In genomic region chr9:4068914-4069313, GRCh38 we compare ENCODE assay signal across 18 cellular contexts.
A peak's percentile ranks its signal among the peaks of the same experiment; 100 is the strongest.
DNase-seq lines count a peak whose midpoint lies in the region; ATAC-seq, FAIRE-seq and TF ChIP-seq lines count a peak whose summit lies in the region.
"Had no signal": no experiment of that assay in that cellular context is flagged by ENCODE, and none has a peak within 500 bp of the region (broad histone marks: within the 10 kb centered on the region; RNA-seq: fewer than 3 reads in every experiment).

No MANE protein-coding gene starts in this region.

- H3K27me3 Mint-ChIP-seq in neural progenitor cell (ENCODE audit: insufficient read depth, low read depth) (no peaks in the 10 kb centered on the region), T-cell (peaks cover 0 to 4% of the 10 kb centered on the region in 2 donors)
- peaks cover 8% of the 10 kb centered on the region for H3K27me3 Mint-ChIP-seq in stimulated activated memory B cell treated with anti-CD40 and anti-IgM and Interleukin-4, amounts not matched to agents 10 μg/mL and 1 μg/mL and 100 μg/mL, for 72 hours

- peaks cover 33% of the 10 kb centered on the region for H3F3A ChIP-seq in neural progenitor cell (ENCODE audit: low read depth)

- H4K20me1 ChIP-seq in HepG2 (ENCODE audit: insufficient read depth, low read length) (no peaks in the 10 kb centered on the region), neural progenitor cell (ENCODE audit: low read depth) (no peaks in the 10 kb centered on the region)

- no peaks in the 10 kb centered on the region for H3K27me3 ChIP-seq in HepG2 (ENCODE audit: control insufficient read depth in 1 of 2, insufficient read depth in 2 of 2, low read length in 2 of 2)
- H3K27me3 ChIP-seq in neural progenitor cell, result no peaks in the 10 kb centered on the region

- no peaks in the 10 kb centered on the region for H3K79me2 ChIP-seq in HepG2 (ENCODE audit: insufficient read depth, low read length)
- H3K79me2 ChIP-seq in neural progenitor cell (ENCODE audit: low read depth), result peaks cover 29% of the 10 kb centered on the region

- H3K4me2 ChIP-seq in HepG2 (ENCODE audit: low read depth, low read length) (0 out of 2 replicates have a peak overlapping the region, but pooled peaks have one; percentile 2), neural progenitor cell (no peak overlapping the region)

- H3K4me1 ChIP-seq in HEK293 (ENCODE audit: control insufficient read depth, insufficient read depth, low read length), result peaks cover 2% of the 10 kb centered on the region; the same call in 1 of the 2 replicates
- peaks cover 8% of the 10 kb centered on the region for H3K4me1 ChIP-seq in HepG2 (ENCODE audit: insufficient read depth, low read length)
- peaks cover 61% of the 10 kb centered on the region for H3K4me1 ChIP-seq in neural progenitor cell

- H3K9me3 Mint-ChIP-seq in neural progenitor cell, result no peaks in the 10 kb centered on the region
- H3K9me3 Mint-ChIP-seq in stimulated activated memory B cell treated with anti-CD40 and anti-IgM and Interleukin-4, amounts not matched to agents 10 μg/mL and 1 μg/mL and 100 μg/mL, for 72 hours, result no peaks in the 10 kb centered on the region
- H3K9me3 Mint-ChIP-seq in T-cell, result no peaks in the 10 kb centered on the region
- H3K9me3 Mint-ChIP-seq: CD4-positive, alpha-beta memory T cell had no signal

- no TSS peak for BruUV-seq in HepG2 (replicated peaks; lab: Mats Ljungman, UMichigan)

- H3K4me3 ChIP-seq in HEK293 (ENCODE audit: low read depth, low read length) (no peak overlapping the region), HepG2 (replicated peaks in 1 of 3; ENCODE audit: insufficient read depth in 1 of 3, low read depth in 2 of 3, low read length in 3 of 3) (no peak overlapping the region), neural progenitor cell (no peak overlapping the region)
- H3K4me3 ChIP-seq: GM12878, K562 had no signal

- 40% methylated on average over 2 of the region's 2 CpGs for WGBS in HepG2 (ENCODE audit: low lambda C conversion rate)

- TF ChIP-seq EP300 in HepG2 (IDR thresholded peaks at IDR 0.05; ENCODE audit: low read depth in 2 of 2, low read length in 2 of 2) (no peak), HepG2 (CRISPR knock-in tag; IDR thresholded peaks at IDR 0.05; ENCODE audit: borderline replicate concordance) (no peak)

- H3K4me1 Mint-ChIP-seq in neural progenitor cell (peaks cover 45% of the 10 kb centered on the region), T-cell (peaks cover 0 to 2% (median 0%) of the 10 kb centered on the region in 3 donors)
- H3K4me1 Mint-ChIP-seq in stimulated activated memory B cell treated with anti-CD40 and anti-IgM and Interleukin-4, amounts not matched to agents 10 μg/mL and 1 μg/mL and 100 μg/mL, for 72 hours, result no peaks in the 10 kb centered on the region
- H3K4me1 Mint-ChIP-seq: B cell; CD4-positive, alpha-beta memory T cell had no signal

- no peak overlapping the region for H3K27ac Mint-ChIP-seq in neural progenitor cell
- no peak overlapping the region for H3K27ac Mint-ChIP-seq in stimulated activated memory B cell treated with anti-CD40 and anti-IgM and Interleukin-4, amounts not matched to agents 10 μg/mL and 1 μg/mL and 100 μg/mL, for 72 hours
- no peak overlapping the region for H3K27ac Mint-ChIP-seq in T-cell
- H3K27ac Mint-ChIP-seq: B cell; CD4-positive, alpha-beta memory T cell had no signal

- in situ Hi-C loops in HepG2 (cut with HindIII; ENCODE audit: extremely low pct_ligation_motif_present, low pct_unique_long_range_greater_than_20kb), result no loop called here

- no peak overlapping the region for H2AFZ ChIP-seq in HepG2 (ENCODE audit: low read length)
- no peak overlapping the region for H2AFZ ChIP-seq in neural progenitor cell (replicated peaks)

- no peak for TF ChIP-seq POLR2A in HepG2 (IDR thresholded peaks at IDR 0.05; ENCODE audit: insufficient read depth in 1 of 2, low read depth in 2 of 2, low read length in 2 of 2)

- no peak for TF ChIP-seq CTCF in HEK293 (tag by site-specific recombination; IDR thresholded peaks at IDR 0.05)
- no peak for TF ChIP-seq CTCF in HepG2 (CRISPR knock-in tag; IDR thresholded peaks at IDR 0.05)
- no peak for TF ChIP-seq CTCF in neural progenitor cell (IDR thresholded peaks at IDR 0.05)

- H3K36me3 ChIP-seq in HEK293 (ENCODE audit: control insufficient read depth in 2 of 2, insufficient read depth in 1 of 2, low read length in 2 of 2) (no peaks in the 10 kb centered on the region), HepG2 (replicated peaks in 1 of 2; ENCODE audit: control insufficient read depth in 1 of 2, insufficient read depth in 2 of 2, low read length in 2 of 2) (no peaks in the 10 kb centered on the region), neural progenitor cell (no peaks in the 10 kb centered on the region)

- FAIRE-seq in A204.1 (lab: Jason Lieb, UNC) (peak; percentile 96), HepG2 (lab: Jason Lieb, UNC) (no peak)
- FAIRE-seq: GM12878, K562 had no signal

- intact Hi-C loops in HepG2 (cut with micrococcal nuclease; ENCODE audit: unreplicated experiment), result no loop called here

- H3K9ac ChIP-seq in HepG2 (ENCODE audit: insufficient read depth, low read depth, low read length) (no peak overlapping the region), neural progenitor cell (no peak overlapping the region)

- H3K27ac ChIP-seq in HEK293 (ENCODE audit: extremely low read depth, low read depth, low read length) (no peak overlapping the region), HepG2 (ENCODE audit: extremely low read length, insufficient read depth, low read length) (no peak overlapping the region), neural progenitor cell (peak overlapping the region; percentile 34)

- POLR2A ChIA-PET in HEK293 (lab: Yijun Ruan, JAX), result no interaction called here
- POLR2A ChIA-PET in HepG2 (lab: Yijun Ruan, JAX), result no interaction called here
- POLR2A ChIA-PET in T-cell (lab: Charles Lee), result no interaction called here

- DNase-seq in HepG2 (ENCODE audit: low spot score), result no peak
- DNase-seq in neural progenitor cell (ENCODE audit: low spot score), result no peak
- DNase-seq in stimulated activated naive CD4-positive, alpha-beta T cell (lab: John Stamatoyannopoulos, UW), result no peak
- DNase-seq in NCI-H524 (lab: John Stamatoyannopoulos, UW), result no peak
- DNase-seq in T-cell, result no peak
- DNase-seq: CD4-positive, alpha-beta memory T cell; DND-41; GDM1; NCI-H1436; NCI-H2029 treated with DMSO at 0.1 percent for 48 hours; NCI-H774 had no signal

- no peak for TF ChIP-seq RAD21 in HepG2 (CRISPR knock-in tag; IDR thresholded peaks at IDR 0.05)

- H3K9me3 ChIP-seq in HEK293 (ENCODE audit: control insufficient read depth, insufficient read depth, low read depth, low read length), result no peaks in the 10 kb centered on the region
- no peaks in the 10 kb centered on the region for H3K9me3 ChIP-seq in HepG2 (ENCODE audit: low read length)
- no peaks in the 10 kb centered on the region for H3K9me3 ChIP-seq in neural progenitor cell (ENCODE audit: low read depth)

- ATAC-seq in HepG2 (no peak), T-cell (replicated peaks in 1 of 4) (no peak)
- ATAC-seq in stimulated activated memory B cell treated with anti-CD40 and anti-IgM and Interleukin-4, amounts not matched to agents 10 μg/mL and 1 μg/mL and 100 μg/mL, for 72 hours, result no peak
- ATAC-seq: GM12878, HCT116, K562 had no signal

- H3K4me3 Mint-ChIP-seq in neural progenitor cell (no peak overlapping the region), T-cell (no peak overlapping the region)
- H3K4me3 Mint-ChIP-seq in stimulated activated memory B cell treated with anti-CD40 and anti-IgM and Interleukin-4, amounts not matched to agents 10 μg/mL and 1 μg/mL and 100 μg/mL, for 72 hours, result no peak overlapping the region
- H3K4me3 Mint-ChIP-seq: B cell; CD4-positive, alpha-beta memory T cell had no signal

- CTCF ChIA-PET in HEK293 (lab: Yijun Ruan, JAX), result interaction anchor here (3.1 kb wide), 1 partner anchor 9 kb away, joined by 17 read pairs; no protein-coding TSS in a partner anchor
- CTCF ChIA-PET in HepG2 (lab: Yijun Ruan, JAX; ENCODE audit: low intra/inter-chr PET ratio, low total read pairs), result no interaction called here
- CTCF ChIA-PET in T-cell (lab: Charles Lee), result no interaction called here

- H3K36me3 Mint-ChIP-seq in neural progenitor cell, result peaks cover 2% of the 10 kb centered on the region
- no peaks in the 10 kb centered on the region for H3K36me3 Mint-ChIP-seq in stimulated activated memory B cell treated with anti-CD40 and anti-IgM and Interleukin-4, amounts not matched to agents 10 μg/mL and 1 μg/mL and 100 μg/mL, for 72 hours
- H3K36me3 Mint-ChIP-seq in T-cell, result no peaks in the 10 kb centered on the region
- H3K36me3 Mint-ChIP-seq: CD4-positive, alpha-beta memory T cell had no signal

TF ChIP-seq in HEK293, 187 proteins besides CTCF, POLR2A, EP300 and RAD21 (continues in another document):
- TF ChIP-seq ZBTB6 (tag by site-specific recombination; IDR thresholded peaks at IDR 0.05) (no peak), FEZF1 (tag by site-specific recombination; IDR thresholded peaks at IDR 0.05) (peak; percentile 65)

TF ChIP-seq in HepG2, 621 proteins besides CTCF, POLR2A, EP300 and RAD21 (continues in another document):
- TF ChIP-seq IRX3 (CRISPR knock-in tag; IDR thresholded peaks at IDR 0.05; ENCODE audit: borderline replicate concordance, low read depth), result no peak
- TF ChIP-seq, protein P1, sequence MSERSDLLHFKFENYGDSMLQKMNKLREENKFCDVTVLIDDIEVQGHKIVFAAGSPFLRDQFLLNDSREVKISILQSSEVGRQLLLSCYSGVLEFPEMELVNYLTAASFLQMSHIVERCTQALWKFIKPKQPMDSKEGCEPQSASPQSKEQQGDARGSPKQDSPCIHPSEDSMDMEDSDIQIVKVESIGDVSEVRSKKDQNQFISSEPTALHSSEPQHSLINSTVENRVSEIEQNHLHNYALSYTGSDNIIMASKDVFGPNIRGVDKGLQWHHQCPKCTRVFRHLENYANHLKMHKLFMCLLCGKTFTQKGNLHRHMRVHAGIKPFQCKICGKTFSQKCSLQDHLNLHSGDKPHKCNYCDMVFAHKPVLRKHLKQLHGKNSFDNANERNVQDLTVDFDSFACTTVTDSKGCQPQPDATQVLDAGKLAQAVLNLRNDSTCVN (CRISPR knock-in tag; IDR thresholded peaks at IDR 0.05; ENCODE audit: borderline replicate concordance), result no peak
- TF ChIP-seq MAFF (IDR thresholded peaks at IDR 0.05; ENCODE audit: low read depth, low read length), result no peak
- no peak for TF ChIP-seq RFX5 (IDR thresholded peaks at IDR 0.05; ENCODE audit: low read depth, low read length)
- no peak for TF ChIP-seq HNF4G (IDR thresholded peaks at IDR 0.05; ENCODE audit: borderline replicate concordance, low read depth, low read length)
- TF ChIP-seq HNF4G (CRISPR knock-in tag; IDR thresholded peaks at IDR 0.05; ENCODE audit: borderline replicate concordance, low read depth), result no peak
- no peak for TF ChIP-seq ZNF468 (CRISPR knock-in tag; IDR thresholded peaks at IDR 0.05)
- no peak for TF ChIP-seq KDM6A (CRISPR knock-in tag; IDR thresholded peaks at IDR 0.05; ENCODE audit: low read depth)
- no peak for TF ChIP-seq SP2 (CRISPR knock-in tag; IDR thresholded peaks at IDR 0.05)
- TF ChIP-seq ARNT (IDR thresholded peaks at IDR 0.05), result no peak
